Comparison of ENCODE assay signal across 8 cellular contexts in genomic region chr4:82428969-82429727, GRCh38. TPM values are rescaled to one million over a fixed set of nuclear protein-coding genes. Genes with fewer than 3 reads are reported as not detected.
DNase-seq lines count a peak whose midpoint lies in the region; ATAC-seq and TF ChIP-seq lines count a peak whose summit lies in the region.

No MANE protein-coding gene starts in this region.

- H3K9me3 ChIP-seq in KOPT-K1 (ENCODE audit: insufficient read depth, low read length, poor library complexity, severe bottlenecking), result no peaks in the 10 kb centered on the region
- H3K9me3 ChIP-seq in Panc1 (ENCODE audit: control insufficient read depth, insufficient read depth, low read depth, low read length), result no peaks in the 10 kb centered on the region

- ATAC-seq in GM21825 (IDR thresholded peaks at IDR 0.05; ENCODE audit: unreplicated experiment), result peak; percentile 60
- ATAC-seq in Panc1, result peak; percentile 81
- peak; percentile 67 to 87 (median 70) for ATAC-seq in natural killer cell

- H3K4me3 ChIP-seq in Panc1 (ENCODE audit: low read depth in 2 of 2, low read length in 2 of 2), result peak overlapping the region; percentile 96 to 98

- POLR2A ChIA-PET in Panc1 (lab: Charles Lee), result interaction anchor here (0.6 to 1.0 kb wide), 3 partner anchors 13 to 62 kb away, joined by 5 to 14 read pairs (median 6); no protein-coding TSS in a partner anchor

- H3K36me3 ChIP-seq in KOPT-K1 (ENCODE audit: insufficient read depth, low read length) (peaks cover 68% of the 10 kb centered on the region), Panc1 (ENCODE audit: control insufficient read depth, insufficient read depth, low read length) (peaks cover 49% of the 10 kb centered on the region)

- H3K27me3 ChIP-seq in Panc1 (ENCODE audit: control insufficient read depth, insufficient read depth, low read length), result no peaks in the 10 kb centered on the region

- H3K36me3 Mint-ChIP-seq in natural killer cell, result peaks cover 41% of the 10 kb centered on the region

- in situ Hi-C loops in Panc1 (cut with HindIII; ENCODE audit: low pct_unique_long_range_greater_than_20kb, low sequenced_read_pairs), result no loop called here

- CTCF ChIA-PET in Panc1 (lab: Charles Lee), result no interaction called here

- peaks cover 46 to 60% of the 10 kb centered on the region in 2 donors for H3K4me1 Mint-ChIP-seq in natural killer cell

- peak overlapping the region; percentile 96 for H3K27ac ChIP-seq in KOPT-K1 (ENCODE audit: low read depth, low read length, poor library complexity, severe bottlenecking)
- peak overlapping the region; percentile 89 for H3K27ac ChIP-seq in Panc1 (ENCODE audit: low read length)

- BruUV-seq in Panc1 (replicated peaks; lab: Mats Ljungman, UMichigan), result no TSS peak

- peak; percentile 90 for TF ChIP-seq CTCF in Panc1 (IDR thresholded peaks at IDR 0.05)
- peak; percentile 94 for TF ChIP-seq CTCF in natural killer cell (IDR thresholded peaks at IDR 0.05)

- no peaks in the 10 kb centered on the region for H3K27me3 Mint-ChIP-seq in natural killer cell (ENCODE audit: low read depth in 2 of 2)

- no peaks in the 10 kb centered on the region for H3K9me3 Mint-ChIP-seq in natural killer cell

- DNase-seq in Daoy (ENCODE audit: low read depth) (peak; percentile 90), Panc1 (ENCODE audit: low read depth, low spot score) (peak; percentile 35), activated T-helper 1 cell treated with Interleukin-2 at 50 U/mL for 16 hours (ENCODE audit: low read depth) (peak; percentile 95), fibroblast of gingiva (ENCODE audit: low read depth) (peak; percentile 90), natural killer cell (peak; percentile 94)
- DNase-seq in stimulated activated naive CD4-positive, alpha-beta T cell treated with Interleukin-2 at 50 U/mL for 16 hours (lab: John Stamatoyannopoulos, UW), result peak; percentile 84

- intact Hi-C loops in Panc1 (cut with micrococcal nuclease; ENCODE audit: unreplicated experiment), result loop anchor here (5.0 kb wide), 1 partner anchor 57 kb away; the partner anchor contains the start of gene HNRNPD
- intact Hi-C loops in natural killer cell (cut with micrococcal nuclease), result loop anchor here (1.0 to 10.0 kb wide), 6 partner anchors 55 to 1026 kb away; partner anchors contain the start of genes HELQ, LIN54, MRPS18C and THAP9

- H3K4me1 ChIP-seq in Panc1 (ENCODE audit: control insufficient read depth, insufficient read depth, low read length), result peaks cover 20% of the 10 kb centered on the region

- H3K4me3 Mint-ChIP-seq in natural killer cell, result peak overlapping the region; percentile 100

- H3K27ac Mint-ChIP-seq in natural killer cell, result peak overlapping the region; percentile 96

RNA-seq across cellular contexts. Expression of gene HNRNPDL, which starts 1.1 kb away (rescaled TPM):
- 206 and 252 TPM in 2 replicates for total RNA-seq in Daoy (2014; rRNA removed; shearing (Covaris generic))
- 146 TPM for total RNA-seq in Panc1 (2021; ENCODE audit: unreplicated experiment)
- 107 TPM for polyA plus RNA-seq in Panc1 (2012; ENCODE audit: insufficient read length)
- total RNA-seq in natural killer cell, result 100 to 1,000 TPM; 328 to 423 (median 371) TPM

RNA-seq across cellular contexts. Expression of gene ENOPH1, which starts 1.2 kb away (rescaled TPM):
- total RNA-seq in Daoy (2014; rRNA removed; shearing (Covaris generic)), result 28.2 and 29.8 TPM in 2 replicates
- total RNA-seq in Panc1 (2021; ENCODE audit: unreplicated experiment) (34.7 TPM), natural killer cell (10 to 100 TPM; 21.0 to 26.1 (median 25.0) TPM)
- polyA plus RNA-seq in Panc1 (2012; ENCODE audit: insufficient read length), result 28.0 TPM

RNA-seq across cellular contexts. Expression of gene HNRNPD, which starts 55.4 kb away (rescaled TPM):
- 38.6 and 40.2 TPM in 2 replicates for total RNA-seq in Daoy (2014; rRNA removed; shearing (Covaris generic))
- total RNA-seq in Panc1 (2021; ENCODE audit: unreplicated experiment), result 170 TPM
- 339 TPM for polyA plus RNA-seq in Panc1 (2012; ENCODE audit: insufficient read length)
- 100 to 1,000 TPM; 225 to 285 (median 270) TPM for total RNA-seq in natural killer cell

Comparison
In these comparisons a context has a peak if more than half of its experiments do, and no peak if none do; other contexts are left out.
1. Peak in every context shown above with its lines: DNase-seq, ATAC-seq, H3K4me3 ChIP-seq and H3K27ac ChIP-seq.
2. DNase-seq: peak in every context shown above with its lines; median percentile 95 in activated T-helper 1 cell treated with Interleukin-2 at 50 U/mL for 16 hours; 94 in natural killer cell; 90 in Daoy; 90 in fibroblast of gingiva; 84 in stimulated activated naive CD4-positive, alpha-beta T cell treated with Interleukin-2 at 50 U/mL for 16 hours; 35 in Panc1.